Comparison of ENCODE assay signal across 8 cellular contexts in the genomic region with DNA sequence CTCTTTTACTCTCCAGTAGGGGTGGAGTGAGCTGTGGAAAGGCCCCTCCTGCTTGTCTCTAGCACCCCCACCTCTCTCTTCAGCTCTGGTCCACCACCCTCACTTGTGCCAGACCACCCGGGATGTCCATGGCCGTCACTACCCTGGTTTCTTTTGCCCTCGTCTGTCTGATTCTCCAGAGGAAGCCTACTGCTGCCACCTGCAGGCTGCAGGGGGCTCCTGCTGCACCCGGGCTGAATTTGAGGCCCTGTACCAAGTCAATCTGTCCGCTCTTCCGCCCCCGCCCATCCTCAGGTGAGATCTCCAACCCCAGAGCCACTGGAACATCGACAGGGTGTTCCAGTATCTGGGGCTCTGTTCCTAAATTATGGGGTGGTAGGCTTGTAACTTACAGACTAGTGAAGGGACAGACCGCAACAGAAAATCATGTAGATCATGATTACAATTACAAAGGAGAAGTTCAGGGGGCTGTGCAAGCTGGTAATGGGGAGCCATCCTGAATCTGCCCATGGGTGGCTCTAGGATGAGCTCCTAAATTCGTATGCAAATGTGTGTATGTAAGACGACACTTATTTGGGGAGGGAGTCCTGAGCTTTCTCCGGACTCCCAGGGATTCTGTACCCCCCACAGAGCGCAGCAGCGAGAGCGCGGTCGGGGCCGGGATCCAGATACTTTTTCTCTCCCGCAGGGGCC. TPM values are rescaled to one million over a fixed set of nuclear protein-coding genes. Genes with fewer than 3 reads are reported as not detected.
DNase-seq lines count a peak whose midpoint lies in the region; ATAC-seq and TF ChIP-seq lines count a peak whose summit lies in the region.

No MANE protein-coding gene starts in this region.

- H3K4me3 ChIP-seq in AG09309 (ENCODE audit: control insufficient read depth, low read depth, low read length) (peak overlapping the region; percentile 93), lower lobe of right lung (peak overlapping the region; percentile 70)

- no peaks in the 10 kb centered on the region for H3K27me3 Mint-ChIP-seq in activated CD4-positive, alpha-beta memory T cell treated with anti-CD3 and anti-CD28 coated beads for 36 hours

- DNase-seq in AG09309 (ENCODE audit: low read depth) (no peak), GM19240 (ENCODE audit: insufficient read length, low spot score) (peak; percentile 76), HPDE6-E6E7 (ENCODE audit: extremely low spot score) (peak; percentile 92), NCI-H774 (lab: John Stamatoyannopoulos, UW) (peak; percentile 80), ecto neural progenitor cell (ENCODE audit: low spot score) (peak; percentile 86), lower lobe of right lung (peak; percentile 91)
- DNase-seq in activated CD4-positive, alpha-beta memory T cell treated with anti-CD3 and anti-CD28 coated beads for 36 hours = peak; percentile 94
- peak; percentile 63 to 75 (median 64) for DNase-seq in stimulated activated CD4-positive, alpha-beta T cell treated with anti-CD3 and anti-CD28 coated beads, TNF-alpha, amount 100 ng/mL, for 1 hour (ENCODE audit: low read depth in 3 of 3, low spot score in 1 of 3)

- CTCF ChIA-PET in activated CD4-positive, alpha-beta memory T cell treated with anti-CD3 and anti-CD28 coated beads for 36 hours (lab: Charles Lee) = interaction anchor here (0.6 to 9.4 kb wide), 24 partner anchors 8 to 675 kb away, joined by 3 to 231 read pairs (median 6); partner anchors contain the start of genes BLM, FES, MAN2A2 and PRC1

- peak overlapping the region; percentile 84 for H3K4me3 Mint-ChIP-seq in activated CD4-positive, alpha-beta memory T cell treated with anti-CD3 and anti-CD28 coated beads for 36 hours

- no peaks in the 10 kb centered on the region for H3K9me3 ChIP-seq in lower lobe of right lung

- peaks cover 40% of the 10 kb centered on the region for H3K4me1 Mint-ChIP-seq in activated CD4-positive, alpha-beta memory T cell treated with anti-CD3 and anti-CD28 coated beads for 36 hours (ENCODE audit: low read depth)

- H3K36me3 ChIP-seq in lower lobe of right lung = peaks cover 22% of the 10 kb centered on the region

- peak overlapping the region; percentile 82 for H3K27ac Mint-ChIP-seq in activated CD4-positive, alpha-beta memory T cell treated with anti-CD3 and anti-CD28 coated beads for 36 hours

- H3K9me3 Mint-ChIP-seq in activated CD4-positive, alpha-beta memory T cell treated with anti-CD3 and anti-CD28 coated beads for 36 hours = no peaks in the 10 kb centered on the region

- TF ChIP-seq CTCF in AG09309 (IDR thresholded peaks at IDR 0.05; ENCODE audit: control insufficient read depth, insufficient read depth, low read depth, low read length, missing control alignments) (peak; percentile 92), lower lobe of right lung (IDR thresholded peaks at IDR 0.05) (peak; percentile 89)

- peak; percentile 65 to 71 for ATAC-seq in lower lobe of right lung

- peak overlapping the region; percentile 76 for H3K27ac ChIP-seq in lower lobe of right lung

- no peaks in the 10 kb centered on the region for H3K27me3 ChIP-seq in lower lobe of right lung (ENCODE audit: low read depth)

- peaks cover 16% of the 10 kb centered on the region for H3K36me3 Mint-ChIP-seq in activated CD4-positive, alpha-beta memory T cell treated with anti-CD3 and anti-CD28 coated beads for 36 hours

- peaks cover 52% of the 10 kb centered on the region for H3K4me1 ChIP-seq in lower lobe of right lung

- intact Hi-C loops in activated CD4-positive, alpha-beta memory T cell treated with anti-CD3 and anti-CD28 coated beads for 36 hours (cut with micrococcal nuclease) = loop anchor here (1.0 to 10.0 kb wide), 9 partner anchors 11 to 1040 kb away; partner anchors contain the start of genes AP3S2, BLM, CIB1 and GDPGP1
- intact Hi-C loops in lower lobe of right lung (cut with DNase I) = no loop called here

- POLR2A ChIA-PET in activated CD4-positive, alpha-beta memory T cell treated with anti-CD3 and anti-CD28 coated beads for 36 hours (lab: Charles Lee) = interaction anchor here (0.7 to 7.7 kb wide), 8 partner anchors 11 to 1041 kb away, joined by 3 to 82 read pairs (median 4); partner anchors contain the start of genes AP3S2, CIB1, GDPGP1 and MAN2A2

RNA-seq across cellular contexts. Expression of gene UNC45A, which starts 0.7 kb away (rescaled TPM):
- 10 to 100 TPM; 71.1 to 74.3 TPM for total RNA-seq in activated CD4-positive, alpha-beta memory T cell treated with anti-CD3 and anti-CD28 coated beads for 36 hours
- 50.4 TPM for total RNA-seq in lower lobe of right lung

RNA-seq across cellular contexts. Expression of gene HDDC3, which starts 2.1 kb away (rescaled TPM):
- total RNA-seq in activated CD4-positive, alpha-beta memory T cell treated with anti-CD3 and anti-CD28 coated beads for 36 hours = 10 to 100 TPM; 45.0 to 45.8 TPM
- 16.0 TPM for total RNA-seq in lower lobe of right lung

RNA-seq across cellular contexts. Expression of gene RCCD1, which starts 20.3 kb away (rescaled TPM):
- total RNA-seq in activated CD4-positive, alpha-beta memory T cell treated with anti-CD3 and anti-CD28 coated beads for 36 hours = 10 to 100 TPM; 39.9 to 41.4 TPM
- 10.3 TPM for total RNA-seq in lower lobe of right lung

RNA-seq across cellular contexts. Expression of gene MAN2A2, which starts 31.3 kb away (rescaled TPM):
- 10 to 100 TPM; 98.1 to 99.2 TPM for total RNA-seq in activated CD4-positive, alpha-beta memory T cell treated with anti-CD3 and anti-CD28 coated beads for 36 hours
- 96.9 TPM for total RNA-seq in lower lobe of right lung

RNA-seq across cellular contexts. Expression of gene FES, which starts 50.1 kb away (rescaled TPM):
- total RNA-seq in activated CD4-positive, alpha-beta memory T cell treated with anti-CD3 and anti-CD28 coated beads for 36 hours = 10 to 100 TPM; 18.0 to 21.1 TPM
- total RNA-seq in lower lobe of right lung = 51.0 TPM
